Comparison of ENCODE assay signal across 10 cellular contexts in the genomic region with DNA sequence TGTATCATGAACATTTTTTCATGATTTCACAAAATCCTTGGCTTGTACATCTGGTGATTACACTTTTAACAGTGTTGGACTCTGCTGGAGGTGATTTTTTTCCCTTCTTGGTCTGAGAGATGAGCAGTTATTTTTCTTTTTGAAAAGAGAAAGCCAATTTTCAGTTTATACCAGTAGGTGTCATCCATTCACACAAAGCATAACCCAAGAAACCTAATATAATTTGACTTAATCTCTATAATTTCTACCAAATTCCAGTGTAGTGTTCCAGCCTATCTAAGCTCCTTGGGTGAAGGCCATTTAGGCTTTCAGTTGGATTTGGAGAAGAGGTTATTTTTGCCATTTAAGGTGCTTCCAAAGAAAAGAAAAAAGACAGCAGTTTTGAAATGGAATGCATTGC. TPM values are rescaled to one million over a fixed set of nuclear protein-coding genes. Genes with fewer than 3 reads are reported as not detected.
A peak's percentile ranks its signal among the peaks of the same experiment; 100 is the strongest.
DNase-seq lines count a peak whose midpoint lies in the region; ATAC-seq and TF ChIP-seq lines count a peak whose summit lies in the region.
"Had no signal": no experiment of that assay in that cellular context is flagged by ENCODE, and none has a peak within 500 bp of the region (broad histone marks: within the 10 kb centered on the region; RNA-seq: fewer than 3 reads in every experiment).

No MANE protein-coding gene starts in this region.

- H3K9ac ChIP-seq in neuronal stem cell (ENCODE audit: low read depth, low read length, poor library complexity) = no peak overlapping the region

- H3K4me1 ChIP-seq in left ventricle myocardium inferior (no peaks in the 10 kb centered on the region), right cardiac atrium (ENCODE audit: control insufficient read depth, insufficient read depth, low read length) (no peaks in the 10 kb centered on the region), RWPE2 (ENCODE audit: insufficient read depth, poor library complexity, severe bottlenecking) (no peaks in the 10 kb centered on the region), tibial nerve (no peaks in the 10 kb centered on the region), neuronal stem cell (ENCODE audit: control insufficient read depth in 2 of 2, insufficient read depth in 1 of 2, low read depth in 1 of 2, low read length in 2 of 2) (no peaks in the 10 kb centered on the region)
- H3K4me1 ChIP-seq: thyroid gland had no signal

- no peak overlapping the region for H2BK15ac ChIP-seq in neuronal stem cell (ENCODE audit: low read length)

- no peaks in the 10 kb centered on the region for H3K79me1 ChIP-seq in neuronal stem cell (ENCODE audit: low read depth, low read length)

- H2BK120ac ChIP-seq in neuronal stem cell (ENCODE audit: low read depth, low read length) = no peak overlapping the region

- H3K4me3 ChIP-seq in left ventricle myocardium inferior = no peak overlapping the region
- no peak overlapping the region for H3K4me3 ChIP-seq in right cardiac atrium (ENCODE audit: low read length)
- no peak overlapping the region for H3K4me3 ChIP-seq in RWPE2 (ENCODE audit: severe bottlenecking)
- no peak overlapping the region for H3K4me3 ChIP-seq in fibroblast of mammary gland (ENCODE audit: control insufficient read depth, low read depth, low read length)
- no peak overlapping the region for H3K4me3 ChIP-seq in tibial nerve
- no peak overlapping the region for H3K4me3 ChIP-seq in neuronal stem cell (ENCODE audit: low read length in 2 of 2)
- H3K4me3 ChIP-seq: thyroid gland had no signal

- no peak overlapping the region for H3K14ac ChIP-seq in neuronal stem cell (ENCODE audit: low read length)

- TF ChIP-seq POLR2A in tibial nerve (IDR thresholded peaks at IDR 0.05) = no peak

- H3K4ac ChIP-seq in neuronal stem cell (ENCODE audit: low read length) = no peak overlapping the region

- H3K27me3 ChIP-seq in left ventricle myocardium inferior (ENCODE audit: low read depth) (no peaks in the 10 kb centered on the region), right cardiac atrium (ENCODE audit: control insufficient read depth, insufficient read depth) (no peaks in the 10 kb centered on the region), RWPE2 (ENCODE audit: insufficient read depth, poor library complexity, severe bottlenecking) (no peaks in the 10 kb centered on the region), tibial nerve (no peaks in the 10 kb centered on the region), neuronal stem cell (ENCODE audit: control insufficient read depth in 3 of 3, insufficient read depth in 3 of 3, low read depth in 1 of 3, low read length in 3 of 3) (no peaks in the 10 kb centered on the region)
- H3K27me3 ChIP-seq: thyroid gland had no signal

- H3K23ac ChIP-seq in neuronal stem cell (ENCODE audit: low read depth, low read length, poor library complexity) = no peak overlapping the region

- H4K91ac ChIP-seq in neuronal stem cell (ENCODE audit: low read depth, low read length, poor library complexity) = no peak overlapping the region

- DNase-seq in left ventricle myocardium inferior (no peak), right cardiac atrium (no peak), RWPE2 (ENCODE audit: low spot score) (no peak), fibroblast of mammary gland (ENCODE audit: low read depth) (peak; percentile 20), tibial nerve (ENCODE audit: low spot score in 2 of 2) (no peak), neuronal stem cell (ENCODE audit: low spot score) (no peak), C1 segment of cervical spinal cord (lab: John Stamatoyannopoulos, UW) (no peak)
- DNase-seq: hypothalamus, thyroid gland had no signal

- no peak overlapping the region for H3K27ac ChIP-seq in left ventricle myocardium inferior (replicated peaks)
- H3K27ac ChIP-seq in right cardiac atrium (ENCODE audit: low read length) = no peak overlapping the region
- H3K27ac ChIP-seq in RWPE2 (ENCODE audit: poor library complexity, severe bottlenecking) = no peak overlapping the region
- H3K27ac ChIP-seq in tibial nerve = no peak overlapping the region
- no peak overlapping the region for H3K27ac ChIP-seq in neuronal stem cell (replicated peaks; ENCODE audit: low read length)
- H3K27ac ChIP-seq: thyroid gland had no signal

- TF ChIP-seq EP300 in tibial nerve (IDR thresholded peaks at IDR 0.05) = no peak

- no peaks in the 10 kb centered on the region for H3K9me3 ChIP-seq in left ventricle myocardium inferior (replicated peaks)
- H3K9me3 ChIP-seq in right cardiac atrium (ENCODE audit: control insufficient read depth, low read length) = no peaks in the 10 kb centered on the region
- no peaks in the 10 kb centered on the region for H3K9me3 ChIP-seq in RWPE2 (ENCODE audit: severe bottlenecking)
- no peaks in the 10 kb centered on the region for H3K9me3 ChIP-seq in tibial nerve
- no peaks in the 10 kb centered on the region for H3K9me3 ChIP-seq in neuronal stem cell (replicated peaks in 1 of 2; ENCODE audit: control insufficient read depth in 2 of 2, insufficient read depth in 1 of 2, low read depth in 1 of 2, low read length in 2 of 2)
- H3K9me3 ChIP-seq: thyroid gland had no signal

- H2BK12ac ChIP-seq in neuronal stem cell (ENCODE audit: low read length) = no peak overlapping the region

- ATAC-seq in right cardiac atrium = no peak
- no peak for ATAC-seq in RWPE2 (ENCODE audit: low read depth)
- no peak for ATAC-seq in HG02981 (IDR thresholded peaks at IDR 0.05; ENCODE audit: unreplicated experiment)

- intact Hi-C loops in left ventricle myocardium inferior (cut with micrococcal nuclease) = no loop called here
- intact Hi-C loops in right cardiac atrium (cut with DNase I) = no loop called here

- H3K36me3 ChIP-seq in left ventricle myocardium inferior (no peaks in the 10 kb centered on the region), RWPE2 (ENCODE audit: low read depth) (no peaks in the 10 kb centered on the region), tibial nerve (no peaks in the 10 kb centered on the region), neuronal stem cell (replicated peaks in 1 of 2; ENCODE audit: control insufficient read depth in 2 of 2, insufficient read depth in 2 of 2, low read length in 2 of 2) (no peaks in the 10 kb centered on the region)
- H3K36me3 ChIP-seq: thyroid gland had no signal

- H2AFZ ChIP-seq in neuronal stem cell (ENCODE audit: low read length) = no peak overlapping the region

- no peak overlapping the region for H2BK5ac ChIP-seq in neuronal stem cell (ENCODE audit: low read length)

- H2AK5ac ChIP-seq in neuronal stem cell (ENCODE audit: low read depth, low read length) = no peak overlapping the region

- peak; percentile 19 for TF ChIP-seq CTCF in left ventricle myocardium inferior (IDR thresholded peaks at IDR 0.05; ENCODE audit: borderline replicate concordance)
- peak; percentile 51 for TF ChIP-seq CTCF in RWPE2 (IDR thresholded peaks at IDR 0.05; ENCODE audit: poor library complexity, severe bottlenecking)
- TF ChIP-seq CTCF in fibroblast of mammary gland (conservative IDR thresholded peaks at IDR 0.05; ENCODE audit: control insufficient read depth, insufficient read depth, low read depth, low read length) = peak; percentile 51
- peak in 1 of 5 experiments; percentile 16 for TF ChIP-seq CTCF in tibial nerve (IDR thresholded peaks at IDR 0.05)

- no peak overlapping the region for H3K18ac ChIP-seq in neuronal stem cell (ENCODE audit: low read length)

- H3K4me2 ChIP-seq in neuronal stem cell (ENCODE audit: insufficient read depth, low read length, poor library complexity, severe bottlenecking) = no peak overlapping the region

- no peak overlapping the region for H4K8ac ChIP-seq in neuronal stem cell (ENCODE audit: low read depth, low read length)

RNA-seq across cellular contexts. Expression of a gene that starts 7.7 kb away (rescaled TPM):
- total RNA-seq in left ventricle myocardium inferior = not detected
- total RNA-seq in right cardiac atrium = under 1 TPM in 2 of 4 donors, not detected in 2; 0.09 to 0.12 TPM
- polyA plus RNA-seq in right cardiac atrium = 0.05 TPM
- under 1 TPM in 1 of 4 donors, not detected in 3; 0.30 TPM for total RNA-seq in tibial nerve
- not detected for polyA plus RNA-seq in neuronal stem cell (2013, experiment 1 of 2)
- not detected for polyA plus RNA-seq in neuronal stem cell (2013, experiment 2 of 2)
